In genomic region chr1:32500387-32501209, GRCh38 we compare ENCODE assay signal across 1 cellular context.
TF ChIP-seq lines count a peak whose summit lies in the region.

No MANE protein-coding gene starts in this region.

TF ChIP-seq in HCT116, 20 proteins besides CTCF, POLR2A, EP300 and RAD21 (continued from another document):
- TF ChIP-seq, protein P1, sequence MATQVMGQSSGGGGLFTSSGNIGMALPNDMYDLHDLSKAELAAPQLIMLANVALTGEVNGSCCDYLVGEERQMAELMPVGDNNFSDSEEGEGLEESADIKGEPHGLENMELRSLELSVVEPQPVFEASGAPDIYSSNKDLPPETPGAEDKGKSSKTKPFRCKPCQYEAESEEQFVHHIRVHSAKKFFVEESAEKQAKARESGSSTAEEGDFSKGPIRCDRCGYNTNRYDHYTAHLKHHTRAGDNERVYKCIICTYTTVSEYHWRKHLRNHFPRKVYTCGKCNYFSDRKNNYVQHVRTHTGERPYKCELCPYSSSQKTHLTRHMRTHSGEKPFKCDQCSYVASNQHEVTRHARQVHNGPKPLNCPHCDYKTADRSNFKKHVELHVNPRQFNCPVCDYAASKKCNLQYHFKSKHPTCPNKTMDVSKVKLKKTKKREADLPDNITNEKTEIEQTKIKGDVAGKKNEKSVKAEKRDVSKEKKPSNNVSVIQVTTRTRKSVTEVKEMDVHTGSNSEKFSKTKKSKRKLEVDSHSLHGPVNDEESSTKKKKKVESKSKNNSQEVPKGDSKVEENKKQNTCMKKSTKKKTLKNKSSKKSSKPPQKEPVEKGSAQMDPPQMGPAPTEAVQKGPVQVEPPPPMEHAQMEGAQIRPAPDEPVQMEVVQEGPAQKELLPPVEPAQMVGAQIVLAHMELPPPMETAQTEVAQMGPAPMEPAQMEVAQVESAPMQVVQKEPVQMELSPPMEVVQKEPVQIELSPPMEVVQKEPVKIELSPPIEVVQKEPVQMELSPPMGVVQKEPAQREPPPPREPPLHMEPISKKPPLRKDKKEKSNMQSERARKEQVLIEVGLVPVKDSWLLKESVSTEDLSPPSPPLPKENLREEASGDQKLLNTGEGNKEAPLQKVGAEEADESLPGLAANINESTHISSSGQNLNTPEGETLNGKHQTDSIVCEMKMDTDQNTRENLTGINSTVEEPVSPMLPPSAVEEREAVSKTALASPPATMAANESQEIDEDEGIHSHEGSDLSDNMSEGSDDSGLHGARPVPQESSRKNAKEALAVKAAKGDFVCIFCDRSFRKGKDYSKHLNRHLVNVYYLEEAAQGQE (IDR thresholded peaks at IDR 0.05; ENCODE audit: low read depth) = no peak
- TF ChIP-seq POLR2AphosphoS5 (IDR thresholded peaks at IDR 0.05; ENCODE audit: low read depth, low read length) (peak; percentile 73), EZH2phosphoT487 (IDR thresholded peaks at IDR 0.05; ENCODE audit: borderline replicate concordance) (no peak), EZH2 (IDR thresholded peaks at IDR 0.05) (no peak), ELF1 (IDR thresholded peaks at IDR 0.05; ENCODE audit: borderline replicate concordance, low read depth) (no peak)
